ENCODE assay signal across 8 cellular contexts in the genomic region with DNA sequence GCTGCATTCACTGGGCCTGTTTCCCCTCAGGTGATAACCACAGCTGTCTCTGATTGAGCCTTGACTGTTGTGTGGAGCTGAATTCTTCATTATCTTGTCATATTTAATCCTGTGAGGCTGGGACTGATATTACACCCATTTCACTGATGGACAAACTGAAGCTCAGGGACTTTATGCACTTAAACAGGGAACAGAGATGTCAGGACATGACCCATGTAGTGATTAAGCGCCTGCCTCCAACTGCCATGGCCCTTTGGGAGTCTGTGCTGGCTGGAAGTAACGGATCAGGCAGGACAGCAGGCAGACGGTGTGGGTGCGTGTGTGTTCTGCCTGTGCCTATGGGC. TPM values are rescaled to one million over a fixed set of nuclear protein-coding genes. Genes with fewer than 3 reads are reported as not detected.
DNase-seq lines count a peak whose midpoint lies in the region; ATAC-seq, FAIRE-seq and TF ChIP-seq lines count a peak whose summit lies in the region.

No MANE protein-coding gene starts in this region.

- H3K4me1 ChIP-seq in endothelial cell of umbilical vein (ENCODE audit: control insufficient read depth, extremely low read depth, insufficient read depth, low read length) (peaks cover 95% of the 10 kb centered on the region), pancreas (peaks cover 5 to 31% (median 6%) of the 10 kb centered on the region in 3 donors)

- no peak for ATAC-seq in CD4-positive, alpha-beta T cell (ENCODE audit: poor library complexity)
- no peak for ATAC-seq in pancreas
- no peak for ATAC-seq in omental fat pad (ENCODE audit: low FRiP score)

- H3K4me3 ChIP-seq in SU-DHL-6 (ENCODE audit: insufficient read depth, low read length, poor library complexity, severe bottlenecking): no peak overlapping the region
- no peak overlapping the region for H3K4me3 ChIP-seq in endothelial cell of umbilical vein (replicated peaks in 1 of 3; ENCODE audit: insufficient read depth in 1 of 3, low read depth in 1 of 3, low read length in 3 of 3)
- no peak overlapping the region for H3K4me3 ChIP-seq in pancreas
- no peak overlapping the region for H3K4me3 ChIP-seq in MG63

- peak overlapping the region; percentile 80 for H3K27ac ChIP-seq in CD4-positive, alpha-beta T cell (ENCODE audit: low read depth, low read length)
- H3K27ac ChIP-seq in SU-DHL-6 (ENCODE audit: low read depth, low read length): peak overlapping the region; percentile 66; the same call in 1 of the 2 replicates
- peak overlapping the region; percentile 97 for H3K27ac ChIP-seq in endothelial cell of umbilical vein (ENCODE audit: insufficient read depth, low read depth, low read length)
- H3K27ac ChIP-seq in pancreas: peak overlapping the region in 3 of 4 donors; percentile 8 to 81 (median 80)

- CTCF ChIA-PET in CD4-positive, alpha-beta T cell (lab: Charles Lee): interaction anchor here (1.5 to 5.9 kb wide), 3 partner anchors 13 to 49 kb away, joined by 4 to 53 read pairs (median 24); no protein-coding TSS in a partner anchor
- CTCF ChIA-PET in endothelial cell of umbilical vein (lab: Charles Lee): interaction anchor here (1.2 to 5.6 kb wide), 10 partner anchors 8 to 81 kb away, joined by 3 to 54 read pairs (median 5); a partner anchor contains a TSS

- no peak overlapping the region for H3K4me2 ChIP-seq in SU-DHL-6 (ENCODE audit: low read depth, low read length, poor library complexity, severe bottlenecking)
- peak overlapping the region; percentile 63 for H3K4me2 ChIP-seq in endothelial cell of umbilical vein (ENCODE audit: insufficient read depth, low read length)

- H3K79me2 ChIP-seq in SU-DHL-6 (ENCODE audit: insufficient read depth, low read length): peaks cover 78% of the 10 kb centered on the region
- peaks cover 91% of the 10 kb centered on the region for H3K79me2 ChIP-seq in endothelial cell of umbilical vein (ENCODE audit: control insufficient read depth, insufficient read depth, low read length)

- H3K9ac ChIP-seq in SU-DHL-6 (ENCODE audit: low read length) (no peak overlapping the region), endothelial cell of umbilical vein (replicated peaks; ENCODE audit: extremely low read depth, insufficient read depth, low read length) (peak overlapping the region; percentile 76)

- H3K9me2 ChIP-seq in SU-DHL-6 (replicated peaks; ENCODE audit: insufficient read depth, low read length): no peaks in the 10 kb centered on the region

- TF ChIP-seq POLR2A in endothelial cell of umbilical vein (IDR thresholded peaks at IDR 0.05; ENCODE audit: low read depth, low read length): no peak

- H3K36me3 Mint-ChIP-seq in CD4-positive, alpha-beta T cell (ENCODE audit: low read depth): peaks cover 43% of the 10 kb centered on the region

- no peak for TF ChIP-seq CTCF in CD4-positive, alpha-beta T cell (IDR thresholded peaks at IDR 0.05)
- no peak for TF ChIP-seq CTCF in SU-DHL-6 (IDR thresholded peaks at IDR 0.05; ENCODE audit: insufficient read depth, low read length, poor library complexity, severe bottlenecking)
- TF ChIP-seq CTCF in endothelial cell of umbilical vein (IDR thresholded peaks at IDR 0.05; ENCODE audit: extremely low read depth in 1 of 2, insufficient read depth in 1 of 2, low read depth in 1 of 2, low read length in 2 of 2): no peak
- no peak for TF ChIP-seq CTCF in pancreas (IDR thresholded peaks at IDR 0.05)
- TF ChIP-seq CTCF in omental fat pad (IDR thresholded peaks at IDR 0.05): no peak

- H3K4me1 Mint-ChIP-seq in CD4-positive, alpha-beta T cell (ENCODE audit: low read depth): peaks cover 81% of the 10 kb centered on the region

- FAIRE-seq in endothelial cell of umbilical vein (lab: Jason Lieb, UNC) (no peak), pancreas (lab: Jason Lieb, UNC) (no peak)

- no peaks in the 10 kb centered on the region for H3K9me1 ChIP-seq in endothelial cell of umbilical vein (replicated peaks; ENCODE audit: control insufficient read depth, extremely low read depth, insufficient read depth, low read length)

- dilution Hi-C loops in endothelial cell of umbilical vein (cut with MboI; ENCODE audit: extremely low pct_ligation_motif_present, low sequenced_read_pairs): loop anchor here (5.0 kb wide), 1 partner anchor 61 kb away; no protein-coding TSS in a partner anchor

- no peaks in the 10 kb centered on the region for H4K20me1 ChIP-seq in SU-DHL-6 (ENCODE audit: low read depth, low read length)
- H4K20me1 ChIP-seq in endothelial cell of umbilical vein (replicated peaks; ENCODE audit: control insufficient read depth, extremely low read depth, insufficient read depth, low read length): no peaks in the 10 kb centered on the region

- no peaks in the 10 kb centered on the region for H3K36me3 ChIP-seq in SU-DHL-6 (ENCODE audit: low read length)
- H3K36me3 ChIP-seq in endothelial cell of umbilical vein (ENCODE audit: control insufficient read depth in 2 of 2, extremely low read depth in 1 of 2, insufficient read depth in 2 of 2, low read length in 2 of 2): peaks cover 5 to 26% of the 10 kb centered on the region in 2 experiments
- H3K36me3 ChIP-seq in pancreas: no peaks in the 10 kb centered on the region
- peaks cover 5% of the 10 kb centered on the region; the same call in 1 of the 2 replicates for H3K36me3 ChIP-seq in MG63

- TSS peak; percentile 53 for BruUV-seq in endothelial cell of umbilical vein (replicated peaks; lab: Mats Ljungman, UMichigan)

- H3K27ac Mint-ChIP-seq in CD4-positive, alpha-beta T cell: peak overlapping the region; percentile 92

- no peaks in the 10 kb centered on the region for H3K27me3 Mint-ChIP-seq in CD4-positive, alpha-beta T cell

- 86 to 91% methylated on average over 4 of the region's 4 CpGs for WGBS in pancreas, 2 donors

- POLR2A ChIA-PET in CD4-positive, alpha-beta T cell (lab: Charles Lee): interaction anchor here (0.8 to 7.4 kb wide), 3 partner anchors 8 to 16 kb away, joined by 3 to 55 read pairs (median 3); no protein-coding TSS in a partner anchor
- POLR2A ChIA-PET in endothelial cell of umbilical vein (lab: Charles Lee): interaction anchor here (0.5 to 1.5 kb wide), 8 partner anchors 8 to 281 kb away, joined by 3 to 12 read pairs (median 4); no protein-coding TSS in a partner anchor

- H3K9me3 ChIP-seq in CD4-positive, alpha-beta T cell (ENCODE audit: control insufficient read depth, low read length): no peaks in the 10 kb centered on the region
- no peaks in the 10 kb centered on the region for H3K9me3 ChIP-seq in SU-DHL-6 (ENCODE audit: insufficient read depth, low read length)
- no peaks in the 10 kb centered on the region for H3K9me3 ChIP-seq in endothelial cell of umbilical vein (replicated peaks; ENCODE audit: control insufficient read depth, insufficient read depth, low read length)
- no peaks in the 10 kb centered on the region for H3K9me3 ChIP-seq in pancreas
- H3K9me3 ChIP-seq in MG63: no peaks in the 10 kb centered on the region

- no peaks in the 10 kb centered on the region for H3K27me3 ChIP-seq in CD4-positive, alpha-beta T cell (ENCODE audit: control insufficient read depth, insufficient read depth, low read length)
- H3K27me3 ChIP-seq in SU-DHL-6 (ENCODE audit: low read length) (no peaks in the 10 kb centered on the region), endothelial cell of umbilical vein (ENCODE audit: control insufficient read depth in 2 of 2, insufficient read depth in 2 of 2, low read length in 2 of 2) (no peaks in the 10 kb centered on the region), pancreas (no peaks in the 10 kb centered on the region), MG63 (no peaks in the 10 kb centered on the region)

- DNase-seq in CD4-positive, alpha-beta T cell: no peak
- DNase-seq in endothelial cell of umbilical vein (ENCODE audit: low read depth, low spot score) (no peak), pancreas (no peak), posterior vena cava (ENCODE audit: low spot score) (no peak), MG63 (no peak), omental fat pad (ENCODE audit: low spot score) (no peak), NCI-H2196 treated with DMSO at 0.1 percent for 48 hours (lab: John Stamatoyannopoulos, UW; ENCODE audit: unreplicated experiment) (no peak)

- peak overlapping the region; percentile 46 for H3K4me3 Mint-ChIP-seq in CD4-positive, alpha-beta T cell

- H3K9me3 Mint-ChIP-seq in CD4-positive, alpha-beta T cell: no peaks in the 10 kb centered on the region

- no peak overlapping the region for H2AFZ ChIP-seq in SU-DHL-6 (ENCODE audit: low read depth, low read length, severe bottlenecking)
- H2AFZ ChIP-seq in endothelial cell of umbilical vein (ENCODE audit: low read depth, low read length): no peak overlapping the region

- intact Hi-C loops in CD4-positive, alpha-beta T cell (cut with DNase I, micrococcal nuclease): no loop called here
- intact Hi-C loops in endothelial cell of umbilical vein (cut with micrococcal nuclease): loop anchor here (2.0 kb wide), 1 partner anchor 55 kb away; a partner anchor contains a TSS
- intact Hi-C loops in pancreas (cut with DNase I): no loop called here
- intact Hi-C loops in posterior vena cava (cut with DNase I): no loop called here

- H3F3A ChIP-seq in SU-DHL-6 (ENCODE audit: insufficient read depth): peaks cover 10% of the 10 kb centered on the region

RNA-seq across cellular contexts. Expression of a gene that starts 7.5 kb away (rescaled TPM):
- total RNA-seq in CD4-positive, alpha-beta T cell: 100 to 1,000 TPM; 204 to 217 TPM
- 767 and 773 TPM in 2 replicates for total RNA-seq in endothelial cell of umbilical vein
- 1,875 and 2,290 TPM in 2 replicates for polyA plus RNA-seq in endothelial cell of umbilical vein
- polyA plus RNA-seq in endothelial cell of umbilical vein (2011; cell fraction: cytosol; rRNA removed): 1,268 and 1,476 TPM in 2 replicates
- 620 and 630 TPM in 2 replicates for polyA plus RNA-seq in endothelial cell of umbilical vein (2011; cell fraction: nucleus; rRNA removed)
- polyA plus RNA-seq in endothelial cell of umbilical vein (2012): 588 and 714 TPM in 2 replicates
- polyA minus RNA-seq in endothelial cell of umbilical vein: 1,411 and 1,486 TPM in 2 replicates
- polyA minus RNA-seq in endothelial cell of umbilical vein (2011; cell fraction: cytosol; rRNA and poly(A)+ RNA removed): 67.6 TPM
- 157 and 164 TPM in 2 replicates for polyA minus RNA-seq in endothelial cell of umbilical vein (2011; cell fraction: nucleus; rRNA and poly(A)+ RNA removed)
- 100 to 1,000 TPM in 1 of 6 donors, 10 to 100 TPM in 5; 26.9 to 104 (median 42.9) TPM for total RNA-seq in pancreas
- 10 to 100 TPM; 54.1 to 97.6 TPM for polyA plus RNA-seq in pancreas
- total RNA-seq in posterior vena cava: 100 to 1,000 TPM; 261 to 265 TPM
- total RNA-seq in MG63 (2014; rRNA removed; shearing (Covaris generic); ENCODE audit: low replicate concordance): 73.9 and 114 TPM in 2 replicates
- 100 to 1,000 TPM; 157 to 305 (median 241) TPM for total RNA-seq in omental fat pad

RNA-seq across cellular contexts. Expression of a gene that starts 25.4 kb away (rescaled TPM):
- total RNA-seq in CD4-positive, alpha-beta T cell: 1 to 10 TPM; 1.9 to 2.0 TPM
- total RNA-seq in endothelial cell of umbilical vein (0.97 and 1.5 TPM in 2 replicates), pancreas (10 to 100 TPM; 27.5 to 53.5 (median 33.2) TPM), posterior vena cava (10 to 100 TPM; 18.6 to 39.7 TPM), omental fat pad (10 to 100 TPM; 14.2 to 94.1 (median 45.4) TPM)
- polyA plus RNA-seq in endothelial cell of umbilical vein (1.2 and 1.4 TPM in 2 replicates), pancreas (100 to 1,000 TPM; 118 to 223 TPM)
- 0.35 and 0.69 TPM in 2 replicates for polyA plus RNA-seq in endothelial cell of umbilical vein (2011; cell fraction: cytosol; rRNA removed)
- 8.0 and 8.3 TPM in 2 replicates for polyA plus RNA-seq in endothelial cell of umbilical vein (2011; cell fraction: nucleus; rRNA removed)
- 0.68 and 0.94 TPM in 2 replicates for polyA plus RNA-seq in endothelial cell of umbilical vein (2012)
- 0.66 and 1.4 TPM in 2 replicates for polyA minus RNA-seq in endothelial cell of umbilical vein
- 58.9 TPM for polyA minus RNA-seq in endothelial cell of umbilical vein (2011; cell fraction: cytosol; rRNA and poly(A)+ RNA removed)
- 2.1 and 3.9 TPM in 2 replicates for polyA minus RNA-seq in endothelial cell of umbilical vein (2011; cell fraction: nucleus; rRNA and poly(A)+ RNA removed)
- total RNA-seq in MG63 (2014; rRNA removed; shearing (Covaris generic); ENCODE audit: low replicate concordance): 9.7 and 13.4 TPM in 2 replicates

RNA-seq across cellular contexts. Expression of a gene that starts 35.4 kb away (rescaled TPM):
- total RNA-seq in CD4-positive, alpha-beta T cell: under 1 TPM in 1 of 2 experiments, not detected in 1; 0.22 TPM
- not detected in 2 replicates for total RNA-seq in endothelial cell of umbilical vein
- polyA plus RNA-seq in endothelial cell of umbilical vein: not detected in 2 replicates
- polyA plus RNA-seq in endothelial cell of umbilical vein (2011; cell fraction: cytosol; rRNA removed): not detected in 2 replicates
- not detected in 2 replicates for polyA plus RNA-seq in endothelial cell of umbilical vein (2011; cell fraction: nucleus; rRNA removed)
- polyA plus RNA-seq in endothelial cell of umbilical vein (2012): not detected in 2 replicates
- not detected in 2 replicates for polyA minus RNA-seq in endothelial cell of umbilical vein
- not detected for polyA minus RNA-seq in endothelial cell of umbilical vein (2011; cell fraction: cytosol; rRNA and poly(A)+ RNA removed)
- polyA minus RNA-seq in endothelial cell of umbilical vein (2011; cell fraction: nucleus; rRNA and poly(A)+ RNA removed): not detected in 2 replicates
- total RNA-seq in pancreas: under 1 TPM in 1 of 6 donors, not detected in 5; 0.12 TPM
- polyA plus RNA-seq in pancreas: 1 to 10 TPM in 1 of 2 donors, under 1 TPM in 1; 0.15 to 2.1 TPM
- under 1 TPM in 1 of 2 donors, not detected in 1; 0.37 TPM for total RNA-seq in posterior vena cava
- total RNA-seq in MG63 (2014; rRNA removed; shearing (Covaris generic); ENCODE audit: low replicate concordance): not detected in 2 replicates
- not detected for total RNA-seq in omental fat pad

RNA-seq across cellular contexts. Expression of a gene that starts 38.5 kb away (rescaled TPM):
- 1 to 10 TPM; 1.0 to 1.1 TPM for total RNA-seq in CD4-positive, alpha-beta T cell
- total RNA-seq in endothelial cell of umbilical vein (0.60 and 0.65 TPM in 2 replicates), pancreas (10 to 100 TPM; 21.2 to 57.9 (median 38.6) TPM), posterior vena cava (under 1 TPM; 0.37 to 0.62 TPM), omental fat pad (1 to 10 TPM in 1 of 4 donors, under 1 TPM in 2, not detected in 1; 0.56 to 1.5 (median 0.84) TPM)
- polyA plus RNA-seq in endothelial cell of umbilical vein (0.94 and 1.1 TPM in 2 replicates), pancreas (10 to 100 TPM; 35.2 to 40.8 TPM)
- polyA plus RNA-seq in endothelial cell of umbilical vein (2011; cell fraction: cytosol; rRNA removed): 0.21 and 0.23 TPM in 2 replicates
- polyA plus RNA-seq in endothelial cell of umbilical vein (2011; cell fraction: nucleus; rRNA removed): 1.0 and 1.2 TPM in 2 replicates
- polyA plus RNA-seq in endothelial cell of umbilical vein (2012): 0.24 TPM in 1 of 2 replicates, not detected in the other
- not detected in 2 replicates for polyA minus RNA-seq in endothelial cell of umbilical vein
- not detected for polyA minus RNA-seq in endothelial cell of umbilical vein (2011; cell fraction: cytosol; rRNA and poly(A)+ RNA removed)
- polyA minus RNA-seq in endothelial cell of umbilical vein (2011; cell fraction: nucleus; rRNA and poly(A)+ RNA removed): 0.72 and 0.77 TPM in 2 replicates
- total RNA-seq in MG63 (2014; rRNA removed; shearing (Covaris generic); ENCODE audit: low replicate concordance): not detected in 2 replicates

RNA-seq across cellular contexts. Expression of a gene that starts 48.7 kb away (rescaled TPM):
- 10 to 100 TPM; 30.0 to 30.4 TPM for total RNA-seq in CD4-positive, alpha-beta T cell
- total RNA-seq in endothelial cell of umbilical vein (109 and 111 TPM in 2 replicates), pancreas (10 to 100 TPM; 47.1 to 81.6 (median 55.1) TPM), posterior vena cava (10 to 100 TPM; 47.3 to 53.3 TPM), omental fat pad (100 to 1,000 TPM in 1 of 4 donors, 10 to 100 TPM in 3; 40.0 to 178 (median 72.2) TPM)
- polyA plus RNA-seq in endothelial cell of umbilical vein (99.4 and 101 TPM in 2 replicates), pancreas (100 to 1,000 TPM; 101 to 117 TPM)
- polyA plus RNA-seq in endothelial cell of umbilical vein (2011; cell fraction: cytosol; rRNA removed): 73.1 and 74.5 TPM in 2 replicates
- polyA plus RNA-seq in endothelial cell of umbilical vein (2011; cell fraction: nucleus; rRNA removed): 207 and 228 TPM in 2 replicates
- 66.3 and 90.3 TPM in 2 replicates for polyA plus RNA-seq in endothelial cell of umbilical vein (2012)
- polyA minus RNA-seq in endothelial cell of umbilical vein: 43.0 and 57.1 TPM in 2 replicates
- 96.3 TPM for polyA minus RNA-seq in endothelial cell of umbilical vein (2011; cell fraction: cytosol; rRNA and poly(A)+ RNA removed)
- polyA minus RNA-seq in endothelial cell of umbilical vein (2011; cell fraction: nucleus; rRNA and poly(A)+ RNA removed): 40.2 and 42.9 TPM in 2 replicates
- total RNA-seq in MG63 (2014; rRNA removed; shearing (Covaris generic); ENCODE audit: low replicate concordance): 87.8 and 101 TPM in 2 replicates
